In genomic region chr11:24704716-24705115, GRCh38 we compare ENCODE assay signal across 21 cellular contexts.
A peak's percentile ranks its signal among the peaks of the same experiment; 100 is the strongest.
DNase-seq lines count a peak whose midpoint lies in the region; TF ChIP-seq lines count a peak whose summit lies in the region.
"Had no signal": no experiment of that assay in that cellular context is flagged by ENCODE, and none has a peak within 500 bp of the region (broad histone marks: within the 10 kb centered on the region; RNA-seq: fewer than 3 reads in every experiment).

No MANE protein-coding gene starts in this region.

- no peaks in the 10 kb centered on the region for H3K36me3 Mint-ChIP-seq in activated CD4-positive, alpha-beta memory T cell treated with anti-CD3 and anti-CD28 coated beads for 36 hours
- H3K36me3 Mint-ChIP-seq: CD14-positive monocyte; CD4-positive, alpha-beta memory T cell; CD4-positive, CD25-positive, alpha-beta regulatory T cell; CD8-positive, alpha-beta memory T cell had no signal

- CTCF ChIA-PET in A673 (lab: Charles Lee) = no interaction called here
- CTCF ChIA-PET in activated CD4-positive, alpha-beta memory T cell treated with anti-CD3 and anti-CD28 coated beads for 36 hours (lab: Charles Lee) = interaction anchor here (0.5 kb wide), 1 partner anchor 8 kb away, joined by 3 read pairs; no protein-coding TSS in a partner anchor

- DNase-seq in A673 (ENCODE audit: low spot score) (peak; percentile 62), NCI-H69 (lab: John Stamatoyannopoulos, UW) (peak; percentile 24), NCI-H82 treated with DMSO at 0.1 percent for 48 hours (lab: John Stamatoyannopoulos, UW; ENCODE audit: unreplicated experiment) (peak; percentile 19), SK-N-DZ (ENCODE audit: low spot score) (peak; percentile 50), COLO668 (lab: John Stamatoyannopoulos, UW; ENCODE audit: unreplicated experiment) (no peak)
- DNase-seq in activated CD4-positive, alpha-beta memory T cell treated with anti-CD3 and anti-CD28 coated beads for 36 hours = no peak
- DNase-seq in stimulated activated CD4-positive, alpha-beta T cell treated with anti-CD3 and anti-CD28 coated beads, Interleukin-4, amount 100 ng/mL, for 4 hours = no peak
- DNase-seq: ACHN; BE2C; C1 segment of cervical spinal cord; Caco-2; Calu3; CD4-positive, alpha-beta memory T cell; CD4-positive, CD25-positive, alpha-beta regulatory T cell; CD8-positive, alpha-beta memory T cell; DMS79 treated with DMSO at 0.1 percent for 48 hours; GF-D8 had no signal

- no TSS peak for BruUV-seq in A673 (replicated peaks; lab: Mats Ljungman, UMichigan)

- peaks cover 19% of the 10 kb centered on the region for H3K4me1 ChIP-seq in A673 (ENCODE audit: insufficient read depth, low read length, poor library complexity, severe bottlenecking)
- H3K4me1 ChIP-seq: A549, BE2C, BLaER1, Caco-2 had no signal

- no peak overlapping the region for H3K4me3 ChIP-seq in A673 (ENCODE audit: low read depth, low read length, poor library complexity, severe bottlenecking)
- H3K4me3 ChIP-seq: A549, BLaER1 had no signal

- no peak overlapping the region for H3K27ac ChIP-seq in A673 (ENCODE audit: low read depth, low read length, poor library complexity, severe bottlenecking)
- H3K27ac ChIP-seq: 22Rv1, A549, BLaER1 had no signal

- H3K27me3 ChIP-seq in A673 (replicated peaks; ENCODE audit: insufficient read depth, low read depth, low read length, poor library complexity) = no peaks in the 10 kb centered on the region
- H3K27me3 ChIP-seq: BE2C, BLaER1 had no signal

- intact Hi-C loops in A673 (cut with micrococcal nuclease; ENCODE audit: unreplicated experiment) = no loop called here
- intact Hi-C loops in activated CD4-positive, alpha-beta memory T cell treated with anti-CD3 and anti-CD28 coated beads for 36 hours (cut with micrococcal nuclease) = no loop called here

- no peak overlapping the region for H3K27ac Mint-ChIP-seq in activated CD4-positive, alpha-beta memory T cell treated with anti-CD3 and anti-CD28 coated beads for 36 hours
- H3K27ac Mint-ChIP-seq: CD14-positive monocyte; CD4-positive, alpha-beta memory T cell; CD4-positive, CD25-positive, alpha-beta regulatory T cell; CD8-positive, alpha-beta memory T cell had no signal

- H3K9me3 Mint-ChIP-seq in activated CD4-positive, alpha-beta memory T cell treated with anti-CD3 and anti-CD28 coated beads for 36 hours = peaks cover 18% of the 10 kb centered on the region

- H3K4me3 Mint-ChIP-seq in activated CD4-positive, alpha-beta memory T cell treated with anti-CD3 and anti-CD28 coated beads for 36 hours = no peak overlapping the region
- H3K4me3 Mint-ChIP-seq: CD14-positive monocyte; CD4-positive, alpha-beta memory T cell; CD8-positive, alpha-beta memory T cell had no signal

- H3K36me3 ChIP-seq in A673 (ENCODE audit: insufficient read depth, low read length, poor library complexity, severe bottlenecking) = no peaks in the 10 kb centered on the region
- H3K36me3 ChIP-seq: BE2C, BLaER1 had no signal

- no peaks in the 10 kb centered on the region for H3K9me3 ChIP-seq in A673 (ENCODE audit: low read depth, low read length, poor library complexity, severe bottlenecking)
- H3K9me3 ChIP-seq: A549, BE2C, BLaER1, Caco-2 had no signal

- TF ChIP-seq CTCF in A673 (conservative IDR thresholded peaks at IDR 0.05; ENCODE audit: low read depth, low read length) = no peak

- H3K27me3 Mint-ChIP-seq in activated CD4-positive, alpha-beta memory T cell treated with anti-CD3 and anti-CD28 coated beads for 36 hours = no peaks in the 10 kb centered on the region
- H3K27me3 Mint-ChIP-seq: CD4-positive, alpha-beta memory T cell; CD4-positive, CD25-positive, alpha-beta regulatory T cell; CD8-positive, alpha-beta memory T cell had no signal

- POLR2A ChIA-PET in A673 (lab: Charles Lee; ENCODE audit: low non-redundant PET) = no interaction called here
- POLR2A ChIA-PET in activated CD4-positive, alpha-beta memory T cell treated with anti-CD3 and anti-CD28 coated beads for 36 hours (lab: Charles Lee) = no interaction called here

- H3K4me1 Mint-ChIP-seq in activated CD4-positive, alpha-beta memory T cell treated with anti-CD3 and anti-CD28 coated beads for 36 hours (ENCODE audit: low read depth) = no peaks in the 10 kb centered on the region
- H3K4me1 Mint-ChIP-seq: CD14-positive monocyte; CD4-positive, alpha-beta memory T cell; CD4-positive, CD25-positive, alpha-beta regulatory T cell; CD8-positive, alpha-beta memory T cell had no signal

Comparison
In these comparisons a context has a peak if more than half of its experiments do, and no peak if none do; other contexts are left out.
1. DNase-seq: peak in A673 (single experiment), NCI-H69 (single experiment), NCI-H82 treated with DMSO at 0.1 percent for 48 hours (single experiment) and SK-N-DZ (single experiment); none in COLO668 (single experiment), activated CD4-positive, alpha-beta memory T cell treated with anti-CD3 and anti-CD28 coated beads for 36 hours (single experiment) and stimulated activated CD4-positive, alpha-beta T cell treated with anti-CD3 and anti-CD28 coated beads, Interleukin-4, amount 100 ng/mL, for 4 hours (0 of 2).